8 cellular contexts compared by ENCODE assay signal in the genomic region with DNA sequence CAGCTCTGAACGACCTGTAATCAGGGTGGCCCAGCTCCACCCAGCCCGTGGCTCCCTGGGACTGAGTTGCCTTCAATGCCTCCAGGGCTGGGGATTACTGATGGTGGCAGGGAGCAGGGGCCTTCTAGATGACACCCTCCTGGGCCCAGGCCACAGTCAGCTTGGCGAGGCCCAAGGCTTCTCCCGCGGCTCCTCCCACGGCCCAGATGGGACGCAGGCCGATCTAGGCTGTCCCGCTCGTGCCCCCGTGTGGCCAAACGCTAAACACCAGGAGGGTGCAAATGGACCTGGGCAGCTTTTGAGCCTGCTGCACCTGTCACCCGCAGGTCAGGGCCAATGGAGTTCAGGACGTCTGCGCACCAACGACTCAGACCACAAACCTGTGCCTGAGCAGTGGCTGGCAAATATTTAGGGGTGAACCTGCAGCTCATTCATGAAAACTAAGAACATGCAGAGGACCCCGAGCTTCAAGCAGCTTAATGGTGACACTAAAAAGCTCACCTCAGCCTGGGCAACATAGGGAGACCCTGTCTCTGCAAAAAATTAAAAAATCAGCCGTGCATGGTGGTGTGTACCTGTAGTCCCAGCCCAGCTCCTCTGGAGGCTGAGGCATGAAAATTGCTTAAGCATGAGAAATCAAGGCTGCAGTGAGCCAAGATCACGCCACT. TPM values are rescaled to one million over a fixed set of nuclear protein-coding genes. Genes with fewer than 3 reads are reported as not detected.
A peak's percentile ranks its signal among the peaks of the same experiment; 100 is the strongest.
DNase-seq lines count a peak whose midpoint lies in the region; ATAC-seq, FAIRE-seq and TF ChIP-seq lines count a peak whose summit lies in the region.

No MANE protein-coding gene starts in this region.

- intact Hi-C loops in Right ventricle myocardium superior (cut with DNase I) (loop anchor here (2.0 kb wide), 1 partner anchor 180 kb away; no protein-coding TSS in a partner anchor), posterior vena cava (cut with DNase I) (loop anchor here in 1 of 2 donors (5.0 kb wide), 1 partner anchor 181 kb away; no protein-coding TSS in a partner anchor)

- H3K4me3 ChIP-seq in MM.1S (ENCODE audit: low read length) = no peak overlapping the region
- H3K4me3 ChIP-seq in SU-DHL-6 (ENCODE audit: insufficient read depth, low read length, poor library complexity, severe bottlenecking) = no peak overlapping the region

- H3K27me3 Mint-ChIP-seq in activated naive CD8-positive, alpha-beta T cell treated with anti-CD3 and anti-CD28 coated beads for 36 hours = peaks cover 6% of the 10 kb centered on the region

- no peak overlapping the region for H3K4me3 Mint-ChIP-seq in activated naive CD8-positive, alpha-beta T cell treated with anti-CD3 and anti-CD28 coated beads for 36 hours

- H3K9me3 Mint-ChIP-seq in activated naive CD8-positive, alpha-beta T cell treated with anti-CD3 and anti-CD28 coated beads for 36 hours = no peaks in the 10 kb centered on the region

- DNase-seq in HCEC 1CT (peak; percentile 69), MM.1S (peak; percentile 95), Right ventricle myocardium superior (peak; percentile 94), posterior vena cava (ENCODE audit: low spot score) (peak; percentile 96), urothelium cell line (ENCODE audit: low spot score) (peak; percentile 88)
- peak; percentile 83 for DNase-seq in activated naive CD8-positive, alpha-beta T cell treated with anti-CD3 and anti-CD28 coated beads for 36 hours

- no peaks in the 10 kb centered on the region for H3K36me3 Mint-ChIP-seq in activated naive CD8-positive, alpha-beta T cell treated with anti-CD3 and anti-CD28 coated beads for 36 hours

- H3K4me1 ChIP-seq in MM.1S (ENCODE audit: low read length) = peaks cover 4% of the 10 kb centered on the region; the same call in 1 of the 2 replicates

- H3K27ac Mint-ChIP-seq in activated naive CD8-positive, alpha-beta T cell treated with anti-CD3 and anti-CD28 coated beads for 36 hours = no peak overlapping the region

- peak; percentile 91 for TF ChIP-seq CTCF in GM12872 (IDR thresholded peaks at IDR 0.05; ENCODE audit: insufficient read depth, low read depth, low read length)
- TF ChIP-seq CTCF in MM.1S (IDR thresholded peaks at IDR 0.05; ENCODE audit: low read length) = peak; percentile 94
- TF ChIP-seq CTCF in SU-DHL-6 (IDR thresholded peaks at IDR 0.05; ENCODE audit: insufficient read depth, low read length, poor library complexity, severe bottlenecking) = peak; percentile 86

- H3K9me2 ChIP-seq in MM.1S (replicated peaks; ENCODE audit: insufficient read depth, low read length) = no peaks in the 10 kb centered on the region
- no peaks in the 10 kb centered on the region for H3K9me2 ChIP-seq in SU-DHL-6 (replicated peaks; ENCODE audit: insufficient read depth, low read length)

- FAIRE-seq in urothelium cell line (lab: Jason Lieb, UNC) = peak; percentile 81

- no peaks in the 10 kb centered on the region for H3K79me2 ChIP-seq in MM.1S (ENCODE audit: low read length)
- H3K79me2 ChIP-seq in SU-DHL-6 (ENCODE audit: insufficient read depth, low read length) = no peaks in the 10 kb centered on the region

- H3K4me2 ChIP-seq in MM.1S (ENCODE audit: low read depth, low read length) (peak overlapping the region; percentile 19; the same call in 1 of the 2 replicates), SU-DHL-6 (ENCODE audit: low read depth, low read length, poor library complexity, severe bottlenecking) (no peak overlapping the region)

- peak; percentile 97 for ATAC-seq in Right ventricle myocardium superior (ENCODE audit: poor library complexity)

- H4K20me1 ChIP-seq in MM.1S (ENCODE audit: insufficient read depth, low read length) (no peaks in the 10 kb centered on the region), SU-DHL-6 (ENCODE audit: low read depth, low read length) (no peaks in the 10 kb centered on the region)

- no peak overlapping the region for H3K9ac ChIP-seq in MM.1S (ENCODE audit: low read length)
- H3K9ac ChIP-seq in SU-DHL-6 (ENCODE audit: low read length) = no peak overlapping the region

- H3K27ac ChIP-seq in MM.1S (ENCODE audit: low read length) = no peak overlapping the region
- H3K27ac ChIP-seq in SU-DHL-6 (ENCODE audit: low read depth, low read length) = no peak overlapping the region

- H3F3A ChIP-seq in MM.1S (ENCODE audit: insufficient read depth, low read length) (no peaks in the 10 kb centered on the region), SU-DHL-6 (ENCODE audit: insufficient read depth) (no peaks in the 10 kb centered on the region)

- no peaks in the 10 kb centered on the region for H3K9me3 ChIP-seq in MM.1S (replicated peaks; ENCODE audit: insufficient read depth, low read length)
- H3K9me3 ChIP-seq in SU-DHL-6 (ENCODE audit: insufficient read depth, low read length) = no peaks in the 10 kb centered on the region

- peak overlapping the region; percentile 47; the same call in 1 of the 2 replicates for H2AFZ ChIP-seq in MM.1S (ENCODE audit: low read length)
- H2AFZ ChIP-seq in SU-DHL-6 (ENCODE audit: low read depth, low read length, severe bottlenecking) = no peak overlapping the region

- H3K27me3 ChIP-seq in MM.1S (replicated peaks; ENCODE audit: insufficient read depth, low read length) = no peaks in the 10 kb centered on the region
- no peaks in the 10 kb centered on the region for H3K27me3 ChIP-seq in SU-DHL-6 (ENCODE audit: low read length)

- H3K36me3 ChIP-seq in MM.1S (replicated peaks; ENCODE audit: insufficient read depth, low read length) (no peaks in the 10 kb centered on the region), SU-DHL-6 (ENCODE audit: low read length) (no peaks in the 10 kb centered on the region)

- peaks cover 5% of the 10 kb centered on the region for H3K4me1 Mint-ChIP-seq in activated naive CD8-positive, alpha-beta T cell treated with anti-CD3 and anti-CD28 coated beads for 36 hours

RNA-seq across cellular contexts. Expression of a gene that starts 43.2 kb away (rescaled TPM):
- total RNA-seq in activated naive CD8-positive, alpha-beta T cell treated with anti-CD3 and anti-CD28 coated beads for 36 hours = 10 to 100 TPM; 11.3 to 12.0 TPM
- total RNA-seq in Right ventricle myocardium superior = 15.2 TPM
- 10 to 100 TPM; 19.7 to 21.6 TPM for total RNA-seq in posterior vena cava
